ENCODE assay signal across 8 cellular contexts in genomic region chr12:67268896-67269631, GRCh38. TPM values are rescaled to one million over a fixed set of nuclear protein-coding genes. Genes with fewer than 3 reads are reported as not detected.
DNase-seq lines count a peak whose midpoint lies in the region; FAIRE-seq and TF ChIP-seq lines count a peak whose summit lies in the region.

Gene CAND1, plus strand, starts transcription at chr12:67269358. Its CDS starts 360 bp downstream, at chr12:67269718.

- no peaks in the 10 kb centered on the region for H3K36me3 ChIP-seq in neutrophil

- no peaks in the 10 kb centered on the region for H3K9me3 ChIP-seq in neutrophil

- H3K4me3 Mint-ChIP-seq in HFFc6: peak within 1 kb of the TSS; percentile 100
- peak within 1 kb of the TSS; percentile 94 for H3K4me3 Mint-ChIP-seq in activated naive CD4-positive, alpha-beta T cell treated with anti-CD3 and anti-CD28 coated beads, Interleukin-2, amount 10 ng/mL, durations not matched to agents 7 days and 5 days

- H3K27me3 Mint-ChIP-seq in HFFc6 (ENCODE audit: insufficient read depth): peaks cover 4% of the 10 kb centered on the region
- no peaks in the 10 kb centered on the region for H3K27me3 Mint-ChIP-seq in activated naive CD4-positive, alpha-beta T cell treated with anti-CD3 and anti-CD28 coated beads, Interleukin-2, amount 10 ng/mL, durations not matched to agents 7 days and 5 days

- peaks cover 22% of the 10 kb centered on the region for H3K36me3 Mint-ChIP-seq in HFFc6 (ENCODE audit: low read depth)
- peaks cover 9% of the 10 kb centered on the region for H3K36me3 Mint-ChIP-seq in activated naive CD4-positive, alpha-beta T cell treated with anti-CD3 and anti-CD28 coated beads, Interleukin-2, amount 10 ng/mL, durations not matched to agents 7 days and 5 days

- peaks cover 38% of the 10 kb centered on the region for H3K4me1 Mint-ChIP-seq in HFFc6 (ENCODE audit: low read depth)
- H3K4me1 Mint-ChIP-seq in activated naive CD4-positive, alpha-beta T cell treated with anti-CD3 and anti-CD28 coated beads, Interleukin-2, amount 10 ng/mL, durations not matched to agents 7 days and 5 days: peaks cover 40% of the 10 kb centered on the region

- peak; percentile 93 for FAIRE-seq in frontal cortex (lab: Jason Lieb, UNC)

- peak within 1 kb of the TSS; percentile 99 for H3K27ac Mint-ChIP-seq in HFFc6
- peak within 1 kb of the TSS; percentile 95 for H3K27ac Mint-ChIP-seq in activated naive CD4-positive, alpha-beta T cell treated with anti-CD3 and anti-CD28 coated beads, Interleukin-2, amount 10 ng/mL, durations not matched to agents 7 days and 5 days

- no peaks in the 10 kb centered on the region for H3K27me3 ChIP-seq in neutrophil

- TF ChIP-seq CTCF in HFFc6 (IDR thresholded peaks at IDR 0.05) (peak; percentile 39; the same call in 1 of the 2 replicates), neutrophil (IDR thresholded peaks at IDR 0.05) (peak; percentile 9)

- H3K4me3 ChIP-seq in neutrophil (ENCODE audit: low read depth in 1 of 2, low read length in 1 of 2): peak within 1 kb of the TSS; percentile 69 to 100

- DNase-seq in GM04503 (ENCODE audit: low read depth) (peak; percentile 99), HFFc6 (peak; percentile 99), NAMALWA (ENCODE audit: low spot score) (peak; percentile 99), SK-N-DZ (ENCODE audit: low spot score) (peak; percentile 100), frontal cortex (ENCODE audit: low spot score in 2 of 2) (peak; percentile 94 to 96), substantia nigra (lab: John Stamatoyannopoulos, UW) (peak; percentile 81 to 99 (median 98))
- DNase-seq in activated naive CD4-positive, alpha-beta T cell treated with anti-CD3 and anti-CD28 coated beads, Interleukin-2, amount 10 ng/mL, durations not matched to agents 7 days and 5 days: peak; percentile 96

- peak within 1 kb of the TSS; percentile 93 for H3K27ac ChIP-seq in neutrophil
- H3K27ac ChIP-seq in substantia nigra (ENCODE audit: low read depth, low read length, poor library complexity, severe bottlenecking): peak within 1 kb of the TSS; percentile 96

- H3K9me3 Mint-ChIP-seq in HFFc6: no peaks in the 10 kb centered on the region
- no peaks in the 10 kb centered on the region for H3K9me3 Mint-ChIP-seq in activated naive CD4-positive, alpha-beta T cell treated with anti-CD3 and anti-CD28 coated beads, Interleukin-2, amount 10 ng/mL, durations not matched to agents 7 days and 5 days

- H3K4me1 ChIP-seq in neutrophil (ENCODE audit: control insufficient read depth in 1 of 2, insufficient read depth in 1 of 2, low read depth in 1 of 2, low read length in 1 of 2): peaks cover 19% of the 10 kb centered on the region in 2 experiments

- CTCF ChIA-PET in activated naive CD4-positive, alpha-beta T cell treated with anti-CD3 and anti-CD28 coated beads, Interleukin-2, amount 10 ng/mL, durations not matched to agents 7 days and 5 days (lab: Charles Lee): interaction anchor here (0.8 to 1.2 kb wide), 2 partner anchors 8 to 45 kb away, joined by 3 read pairs; no protein-coding TSS in a partner anchor

RNA-seq across cellular contexts. Expression of gene CAND1, which starts in this region (rescaled TPM):
- 100 to 1,000 TPM; 151 to 181 (median 165) TPM for total RNA-seq in HFFc6 (2021; fragmentation: NEBNext Ultra II Directional; extraction: Animal tissue kit (Norgen Biotek cat#: 25700))
- polyA plus RNA-seq in SK-N-DZ (2014; cell fraction: cytosol; rRNA removed): 76.2 and 90.8 TPM in 2 replicates
- 106 TPM in 2 replicates for polyA plus RNA-seq in SK-N-DZ (2014; cell fraction: nucleus; rRNA removed)
- total RNA-seq in frontal cortex: 285 TPM

Comparison
In these comparisons a context has a peak if more than half of its experiments do, and no peak if none do; other contexts are left out.
1. Peak in every context shown above with its lines: DNase-seq, H3K4me3 ChIP-seq and H3K27ac ChIP-seq.